8 cellular contexts compared by ENCODE assay signal in the genomic region with DNA sequence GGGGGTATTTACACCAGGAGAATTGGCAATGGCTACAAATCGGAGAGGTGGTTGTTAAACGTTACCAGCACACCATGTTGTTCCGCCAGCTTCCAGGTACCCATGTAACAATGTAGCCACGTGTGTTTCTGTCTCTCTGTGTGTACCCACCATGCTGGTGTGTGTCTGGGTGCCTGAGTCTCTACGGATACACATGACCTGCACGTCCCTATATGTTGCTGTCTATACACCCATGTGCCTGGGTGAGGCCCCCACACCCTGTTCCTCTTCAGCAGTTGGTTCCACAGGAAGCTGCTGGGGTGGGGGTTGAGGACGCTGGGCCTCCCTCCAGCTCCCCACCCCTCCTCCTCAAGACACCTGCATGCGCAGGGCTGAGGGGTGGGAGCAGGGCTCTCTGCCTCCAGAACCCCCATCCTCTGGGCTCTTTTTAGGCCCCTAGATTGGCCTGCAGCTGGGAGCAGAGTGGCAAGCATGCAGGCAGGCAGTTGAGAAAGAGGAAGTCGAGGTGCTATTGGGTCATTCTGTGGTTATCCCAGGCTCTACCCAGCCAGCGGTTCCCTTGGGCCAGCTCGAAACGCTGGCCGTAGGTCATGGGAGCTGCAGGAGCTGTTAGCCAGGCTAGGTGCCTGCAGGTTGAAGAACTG. TPM values are rescaled to one million over a fixed set of nuclear protein-coding genes. Genes with fewer than 3 reads are reported as not detected.
DNase-seq lines count a peak whose midpoint lies in the region; ATAC-seq lines count a peak whose summit lies in the region.

Gene ARHGEF18 (plus strand): TSS at position 351 of the 644 bp plus-strand sequence. CDS start 13,954 bp downstream, outside the sequence.

- H3K27ac ChIP-seq in BLaER1 treated with 17β-estradiol and CSF1 and Interleukin-3, amounts not matched to agents 10 nM and 100 nM = peak within 1 kb of the TSS in 10 of 11 experiments; percentile 45 to 99 (median 96); a peak in 19 of 22 replicates

- peaks cover 0 to 35% (median 0%) of the 10 kb centered on the region in 11 experiments; a peak in 4 of 22 replicates for H3K27me3 ChIP-seq in BLaER1 treated with 17β-estradiol and CSF1 and Interleukin-3, amounts not matched to agents 10 nM and 100 nM

- H3K9ac ChIP-seq in BLaER1 treated with 17β-estradiol and CSF1 and Interleukin-3, amounts not matched to agents 10 nM and 100 nM = peak within 1 kb of the TSS; percentile 1 to 96 (median 88); a peak in 20 of 22 replicates

- H3K36me3 ChIP-seq in BLaER1 treated with 17β-estradiol and CSF1 and Interleukin-3, amounts not matched to agents 10 nM and 100 nM = peaks cover 5 to 31% (median 24%) of the 10 kb centered on the region in 11 experiments; a peak in 20 of 22 replicates

- H3K4me1 ChIP-seq in BLaER1 treated with 17β-estradiol and CSF1 and Interleukin-3, amounts not matched to agents 10 nM and 100 nM = peaks cover 43 to 85% (median 77%) of the 10 kb centered on the region in 10 experiments

- ATAC-seq in HG02884 (IDR thresholded peaks at IDR 0.05; ENCODE audit: unreplicated experiment) = no peak

- H4K20me1 ChIP-seq in BLaER1 treated with 17β-estradiol and CSF1 and Interleukin-3, amounts not matched to agents 10 nM and 100 nM = 0 out of 22 replicates have a peak, but pooled peaks cover 0 to under 1% (median 0%) of the 10 kb centered on the region in 11 experiments

- H3K4me3 ChIP-seq in BLaER1 treated with 17β-estradiol and CSF1 and Interleukin-3, amounts not matched to agents 10 nM and 100 nM = peak within 1 kb of the TSS; percentile 13 to 81 (median 72); a peak in 19 of 20 replicates

- DNase-seq in MV-4-11 (lab: John Stamatoyannopoulos, UW) (peak; percentile 99), activated T-cell treated with anti-CD3 and anti-CD28 coated beads for 4 hours (peak; percentile 31), glomerular endothelial cell (ENCODE audit: extremely low read depth, low read depth, low spot score) (no peak), inferior parietal cortex (ENCODE audit: extremely low spot score) (no peak), HK-2 (ENCODE audit: unreplicated experiment) (no peak)
- peak; percentile 55 for DNase-seq in stimulated activated CD4-positive, alpha-beta T cell treated with anti-CD3 and anti-CD28 coated beads, Interleukin-1b, Interleukin-23, amount 100 ng/mL, for 48 hours

- H3K9me3 ChIP-seq in BLaER1 treated with 17β-estradiol and CSF1 and Interleukin-3, amounts not matched to agents 10 nM and 100 nM (replicated peaks in 1 of 11) = peaks cover 15 to 26% (median 18%) of the 10 kb centered on the region in 11 experiments

- H3K4me2 ChIP-seq in BLaER1 treated with 17β-estradiol and CSF1 and Interleukin-3, amounts not matched to agents 10 nM and 100 nM = peak within 1 kb of the TSS; percentile 65 to 97 (median 91)

RNA-seq across cellular contexts. Expression of gene ARHGEF18, which starts in this region (rescaled TPM):
- total RNA-seq in glomerular endothelial cell = 53.2 and 53.3 TPM in 2 replicates

Comparison
In these comparisons a context has a peak if more than half of its experiments do, and no peak if none do; other contexts are left out.
1. DNase-seq: peak in MV-4-11 (single experiment), activated T-cell treated with anti-CD3 and anti-CD28 coated beads for 4 hours (single experiment) and stimulated activated CD4-positive, alpha-beta T cell treated with anti-CD3 and anti-CD28 coated beads, Interleukin-1b, Interleukin-23, amount 100 ng/mL, for 48 hours (single experiment); none in glomerular endothelial cell (single experiment), inferior parietal cortex (single experiment) and HK-2 (single experiment).